16 cellular contexts compared by ENCODE assay signal in genomic region chr1:246513619-246514343, GRCh38.
"Had no signal": no experiment of that assay in that cellular context is flagged by ENCODE, and none has a peak within 500 bp of the region (broad histone marks: within the 10 kb centered on the region; RNA-seq: fewer than 3 reads in every experiment).

No MANE protein-coding gene starts in this region.

- H3K36me3 Mint-ChIP-seq: activated naive CD8-positive, alpha-beta T cell treated with anti-CD3 and anti-CD28 coated beads for 36 hours; brain had no signal

- H3K27ac Mint-ChIP-seq: activated B cell treated with CpG ODN at 0.5 μM for 24 hours; activated CD4-positive, alpha-beta T cell treated with anti-CD3 and anti-CD28 coated beads, Interleukin-2, amount 10 ng/mL, durations not matched to agents 7 days and 5 days; activated naive CD8-positive, alpha-beta T cell treated with anti-CD3 and anti-CD28 coated beads for 36 hours; brain; natural killer cell treated with Interleukin-12 subunit alpha and Interleukin-12 subunit beta and Interleukin-15 and Interleukin-18, amount 100 ng/mL, for 72 hours; T-helper 17 cell had no signal

- H3K27me3 Mint-ChIP-seq: activated B cell treated with CpG ODN at 0.5 μM for 24 hours; activated CD4-positive, alpha-beta T cell treated with anti-CD3 and anti-CD28 coated beads, Interleukin-2, amount 10 ng/mL, durations not matched to agents 7 days and 5 days; activated naive CD8-positive, alpha-beta T cell treated with anti-CD3 and anti-CD28 coated beads for 36 hours; natural killer cell treated with Interleukin-12 subunit alpha and Interleukin-12 subunit beta and Interleukin-15 and Interleukin-18, amount 100 ng/mL, for 72 hours; T-helper 17 cell had no signal

- H3K4me1 Mint-ChIP-seq: activated B cell treated with CpG ODN at 0.5 μM for 24 hours; activated naive CD8-positive, alpha-beta T cell treated with anti-CD3 and anti-CD28 coated beads for 36 hours; brain; T-helper 17 cell had no signal

- DNase-seq: activated B cell treated with CpG ODN at 0.5 μM for 24 hours; activated CD4-positive, alpha-beta T cell treated with anti-CD3 and anti-CD28 coated beads, Interleukin-2, amount 10 ng/mL, durations not matched to agents 7 days and 5 days; activated effector memory CD4-positive, alpha-beta T cell treated with Interleukin-2 at 50 U/mL for 16 hours; activated naive CD8-positive, alpha-beta T cell treated with anti-CD3 and anti-CD28 coated beads for 36 hours; amygdala; central memory CD4-positive, alpha-beta T cell; esophagus squamous epithelium; hippocampal formation; mesenchymal stem cell; stimulated activated CD4-positive, alpha-beta T cell treated with anti-CD3 and anti-CD28 coated beads, Interleukin-4, amount 100 ng/mL, for 24 hours; stimulated activated naive CD4-positive, alpha-beta T cell treated with Interleukin-2 at 50 U/mL for 16 hours; substantia nigra; T-helper 17 cell had no signal

- H3K4me3 Mint-ChIP-seq: activated B cell treated with CpG ODN at 0.5 μM for 24 hours; activated CD4-positive, alpha-beta T cell treated with anti-CD3 and anti-CD28 coated beads, Interleukin-2, amount 10 ng/mL, durations not matched to agents 7 days and 5 days; activated naive CD8-positive, alpha-beta T cell treated with anti-CD3 and anti-CD28 coated beads for 36 hours; brain; natural killer cell treated with Interleukin-12 subunit alpha and Interleukin-12 subunit beta and Interleukin-15 and Interleukin-18, amount 100 ng/mL, for 72 hours; T-helper 17 cell had no signal

- ATAC-seq: left lung; natural killer cell treated with Interleukin-12 subunit alpha and Interleukin-12 subunit beta and Interleukin-15 and Interleukin-18, amount 100 ng/mL, for 72 hours; T-helper 17 cell had no signal

- H3K9me3 Mint-ChIP-seq: natural killer cell treated with Interleukin-12 subunit alpha and Interleukin-12 subunit beta and Interleukin-15 and Interleukin-18, amount 100 ng/mL, for 72 hours had no signal
